In genomic region chr7:29173458-29173857, GRCh38 we compare ENCODE assay signal across 39 cellular contexts. TPM values are rescaled to one million over a fixed set of nuclear protein-coding genes. Genes with fewer than 3 reads are reported as not detected.
"Had no signal": no experiment of that assay in that cellular context is flagged by ENCODE, and none has a peak within 500 bp of the region (broad histone marks: within the 10 kb centered on the region; RNA-seq: fewer than 3 reads in every experiment).

No MANE protein-coding gene starts in this region.

- H3K36me3 Mint-ChIP-seq: activated naive CD4-positive, alpha-beta T cell treated with anti-CD3 and anti-CD28 coated beads, Interleukin-2, amount 10 ng/mL, durations not matched to agents 7 days and 5 days; activated naive CD4-positive, alpha-beta T cell treated with anti-CD3 and anti-CD28 coated beads, Interleukin-2, amount 50 U/mL, for 24 hours; activated naive CD4-positive, alpha-beta T cell treated with anti-CD3 and anti-CD28 coated beads, Interleukin-2, amount 50 U/mL, for 72 hours; activated naive CD8-positive, alpha-beta T cell; activated naive CD8-positive, alpha-beta T cell treated with anti-CD3 and anti-CD28 coated beads for 36 hours; activated naive CD8-positive, alpha-beta T cell treated with anti-CD3 and anti-CD28 coated beads, Interleukin-2, amount 10 ng/mL, durations not matched to agents 7 days and 5 days; brain had no signal

- DNase-seq: activated effector memory CD4-positive, alpha-beta T cell treated with anti-CD3 and anti-CD28 coated beads, Interleukin-2, amount 50 U/mL, for 16 hours; activated effector memory CD4-positive, alpha-beta T cell treated with Interleukin-2 at 50 U/mL for 16 hours; activated gamma-delta T cell; activated gamma-delta T cell treated with Interleukin-2 at 50 U/mL for 16 hours; activated naive CD4-positive, alpha-beta T cell; activated naive CD4-positive, alpha-beta T cell treated with anti-CD3 and anti-CD28 coated beads for 36 hours; activated naive CD4-positive, alpha-beta T cell treated with anti-CD3 and anti-CD28 coated beads, Interleukin-2, amount 10 ng/mL, durations not matched to agents 7 days and 5 days; activated naive CD4-positive, alpha-beta T cell treated with anti-CD3 and anti-CD28 coated beads, Interleukin-2, amount 50 U/mL, for 16 hours; activated naive CD4-positive, alpha-beta T cell treated with Interleukin-2 at 50 U/mL for 16 hours; activated naive CD8-positive, alpha-beta T cell treated with anti-CD3 and anti-CD28 coated beads for 36 hours; activated naive CD8-positive, alpha-beta T cell treated with anti-CD3 and anti-CD28 coated beads, Interleukin-2, amount 10 ng/mL, durations not matched to agents 7 days and 5 days; activated naive CD8-positive, alpha-beta T cell treated with anti-CD3 and anti-CD28 coated beads, Interleukin-2, amount 50 U/mL, for 24 hours; activated T-cell treated with anti-CD3 and anti-CD28 coated beads, Interleukin-2, amount 50 U/mL, for 1 hour; activated T-cell treated with anti-CD3 and anti-CD28 coated beads, Interleukin-2, amount 50 U/mL, for 24 hours; activated T-cell treated with anti-CD3 and anti-CD28 coated beads, Interleukin-2, amount 50 U/mL, for 4 hours; activated T-cell treated with anti-CD3 and anti-CD28 coated beads, Interleukin-2, amount 50 U/mL, for 48 hours; activated T-cell treated with anti-CD3 and anti-CD28 coated beads, Interleukin-2, amount 50 U/mL, for 72 hours; adrenal gland; amniotic stem cell; amygdala; anterior cingulate cortex; aorta; body of pancreas; brain microvascular endothelial cell; caudate nucleus; central memory CD4-positive, alpha-beta T cell; cerebellar nuclear complex had no signal

- H3K27ac Mint-ChIP-seq: activated naive CD4-positive, alpha-beta T cell treated with anti-CD3 and anti-CD28 coated beads for 36 hours; activated naive CD4-positive, alpha-beta T cell treated with anti-CD3 and anti-CD28 coated beads, Interleukin-2, amount 10 ng/mL, durations not matched to agents 7 days and 5 days; activated naive CD4-positive, alpha-beta T cell treated with anti-CD3 and anti-CD28 coated beads, Interleukin-2, amount 50 U/mL, for 24 hours; activated naive CD4-positive, alpha-beta T cell treated with anti-CD3 and anti-CD28 coated beads, Interleukin-2, amount 50 U/mL, for 72 hours; activated naive CD8-positive, alpha-beta T cell; activated naive CD8-positive, alpha-beta T cell treated with anti-CD3 and anti-CD28 coated beads for 36 hours; activated naive CD8-positive, alpha-beta T cell treated with anti-CD3 and anti-CD28 coated beads, Interleukin-2, amount 10 ng/mL, durations not matched to agents 7 days and 5 days; activated naive CD8-positive, alpha-beta T cell treated with anti-CD3 and anti-CD28 coated beads, Interleukin-2, amount 50 U/mL, for 24 hours; activated T-cell treated with anti-CD3 and anti-CD28 coated beads, Interleukin-2, amount 50 U/mL, for 24 hours; activated T-cell treated with anti-CD3 and anti-CD28 coated beads, Interleukin-2, amount 50 U/mL, for 72 hours; activated T-helper 1 cell treated with anti-CD3 and anti-CD28 coated beads, Interleukin-12 subunit alpha, Interleukin-12 subunit beta, Interleukin-2, Interleukin-4 antibody, amounts not matched to agents 30 ng/mL and 10 ng/mL and 1 ng/mL, durations not matched to agents 14 hours and 24 hours and 36 hours; activated T-helper 17 cell treated with anti-CD3 and anti-CD28 coated beads, Interleukin-2, amount 50 U/mL, for 72 hours; activated T-helper 2 cell treated with anti-CD3 and anti-CD28 coated beads, Interferon-gamma antibody, Interleukin-2, Interleukin-4, amounts not matched to agents 10 μg/mL and 5 μg/mL and 100 μg/mL, durations not matched to agents 14 hours and 24 hours and 36 hours; brain had no signal

- H3K4me1 Mint-ChIP-seq: activated naive CD4-positive, alpha-beta T cell treated with anti-CD3 and anti-CD28 coated beads, Interleukin-2, amount 50 U/mL, for 24 hours; central memory CD8-positive, alpha-beta T cell had no signal

- H3K36me3 ChIP-seq: adrenal gland, ascending aorta, brain microvascular endothelial cell, breast epithelium, cardiac muscle cell had no signal

- H3K9me3 Mint-ChIP-seq: activated naive CD4-positive, alpha-beta T cell treated with anti-CD3 and anti-CD28 coated beads for 36 hours; activated naive CD4-positive, alpha-beta T cell treated with anti-CD3 and anti-CD28 coated beads, Interleukin-2, amount 10 ng/mL, durations not matched to agents 7 days and 5 days; activated naive CD4-positive, alpha-beta T cell treated with anti-CD3 and anti-CD28 coated beads, Interleukin-2, amount 50 U/mL, for 24 hours; activated naive CD8-positive, alpha-beta T cell treated with anti-CD3 and anti-CD28 coated beads for 36 hours; activated naive CD8-positive, alpha-beta T cell treated with anti-CD3 and anti-CD28 coated beads, Interleukin-2, amount 10 ng/mL, durations not matched to agents 7 days and 5 days; activated T-cell treated with anti-CD3 and anti-CD28 coated beads, Interleukin-2, amount 50 U/mL, for 24 hours; activated T-cell treated with anti-CD3 and anti-CD28 coated beads, Interleukin-2, amount 50 U/mL, for 4 hours; activated T-cell treated with anti-CD3 and anti-CD28 coated beads, Interleukin-2, amount 50 U/mL, for 72 hours; activated T-helper 1 cell treated with anti-CD3 and anti-CD28 coated beads, Interleukin-12 subunit alpha, Interleukin-12 subunit beta, Interleukin-2, Interleukin-4 antibody, amounts not matched to agents 30 ng/mL and 10 ng/mL and 1 ng/mL, durations not matched to agents 14 hours and 24 hours and 36 hours; activated T-helper 17 cell treated with anti-CD3 and anti-CD28 coated beads, Interleukin-2, amount 50 U/mL, for 72 hours; activated T-helper 2 cell treated with anti-CD3 and anti-CD28 coated beads, Interferon-gamma antibody, Interleukin-2, Interleukin-4, amounts not matched to agents 10 μg/mL and 5 μg/mL and 100 μg/mL, durations not matched to agents 14 hours and 24 hours and 36 hours; central memory CD8-positive, alpha-beta T cell had no signal

- H3K9me3 ChIP-seq: adrenal gland, ascending aorta, body of pancreas, breast epithelium had no signal

- H3K27me3 ChIP-seq: adrenal gland, ascending aorta, body of pancreas, brain microvascular endothelial cell, breast epithelium, cardiac muscle cell had no signal

- ATAC-seq: activated naive CD4-positive, alpha-beta T cell treated with anti-CD3 and anti-CD28 coated beads, Interleukin-2, amount 50 U/mL, for 72 hours; activated naive CD8-positive, alpha-beta T cell treated with anti-CD3 and anti-CD28 coated beads, Interleukin-2, amount 50 U/mL, for 24 hours; activated T-cell treated with anti-CD3 and anti-CD28 coated beads, Interleukin-2, amount 50 U/mL, for 4 hours; activated T-cell treated with anti-CD3 and anti-CD28 coated beads, Interleukin-2, amount 50 U/mL, for 72 hours; activated T-helper 17 cell treated with anti-CD3 and anti-CD28 coated beads, Interleukin-2, amount 50 U/mL, for 72 hours; body of pancreas had no signal

- H3K27ac ChIP-seq: adrenal gland, ascending aorta, body of pancreas, brain microvascular endothelial cell, breast epithelium, cardiac muscle cell had no signal

- H3K4me1 ChIP-seq: adrenal gland, ascending aorta, body of pancreas, breast epithelium had no signal

- H3K4me3 ChIP-seq: adrenal gland, ascending aorta, body of pancreas, breast epithelium, cardiac muscle cell had no signal

- H3K4me3 Mint-ChIP-seq: activated naive CD4-positive, alpha-beta T cell treated with anti-CD3 and anti-CD28 coated beads for 36 hours; activated naive CD4-positive, alpha-beta T cell treated with anti-CD3 and anti-CD28 coated beads, Interleukin-2, amount 10 ng/mL, durations not matched to agents 7 days and 5 days; activated naive CD4-positive, alpha-beta T cell treated with anti-CD3 and anti-CD28 coated beads, Interleukin-2, amount 50 U/mL, for 24 hours; activated naive CD8-positive, alpha-beta T cell; activated naive CD8-positive, alpha-beta T cell treated with anti-CD3 and anti-CD28 coated beads for 36 hours; activated naive CD8-positive, alpha-beta T cell treated with anti-CD3 and anti-CD28 coated beads, Interleukin-2, amount 10 ng/mL, durations not matched to agents 7 days and 5 days; activated naive CD8-positive, alpha-beta T cell treated with anti-CD3 and anti-CD28 coated beads, Interleukin-2, amount 50 U/mL, for 24 hours; activated T-cell treated with anti-CD3 and anti-CD28 coated beads, Interleukin-2, amount 50 U/mL, for 24 hours; activated T-cell treated with anti-CD3 and anti-CD28 coated beads, Interleukin-2, amount 50 U/mL, for 4 hours; activated T-cell treated with anti-CD3 and anti-CD28 coated beads, Interleukin-2, amount 50 U/mL, for 72 hours; activated T-helper 1 cell treated with anti-CD3 and anti-CD28 coated beads, Interleukin-12 subunit alpha, Interleukin-12 subunit beta, Interleukin-2, Interleukin-4 antibody, amounts not matched to agents 30 ng/mL and 10 ng/mL and 1 ng/mL, durations not matched to agents 14 hours and 24 hours and 36 hours; activated T-helper 17 cell treated with anti-CD3 and anti-CD28 coated beads, Interleukin-2, amount 50 U/mL, for 72 hours; brain; central memory CD8-positive, alpha-beta T cell had no signal

RNA-seq across cellular contexts. Expression of gene CHN2, which starts 21.1 kb away (rescaled TPM):
- total RNA-seq: activated naive CD4-positive, alpha-beta T cell treated with anti-CD3 and anti-CD28 coated beads for 36 hours; activated T-helper 1 cell treated with anti-CD3 and anti-CD28 coated beads, Interleukin-12 subunit alpha, Interleukin-12 subunit beta, Interleukin-2, Interleukin-4 antibody, amounts not matched to agents 30 ng/mL and 10 ng/mL and 1 ng/mL, durations not matched to agents 14 hours and 24 hours and 36 hours had no signal

RNA-seq across cellular contexts. Expression of gene CPVL, which starts 27.1 kb away (rescaled TPM):
- total RNA-seq: activated naive CD4-positive, alpha-beta T cell treated with anti-CD3 and anti-CD28 coated beads for 36 hours; activated naive CD4-positive, alpha-beta T cell treated with anti-CD3 and anti-CD28 coated beads, Interleukin-2, amount 50 U/mL, for 72 hours; activated naive CD8-positive, alpha-beta T cell treated with anti-CD3 and anti-CD28 coated beads for 36 hours; activated T-helper 1 cell treated with anti-CD3 and anti-CD28 coated beads, Interleukin-12 subunit alpha, Interleukin-12 subunit beta, Interleukin-2, Interleukin-4 antibody, amounts not matched to agents 30 ng/mL and 10 ng/mL and 1 ng/mL, durations not matched to agents 14 hours and 24 hours and 36 hours; activated T-helper 2 cell treated with anti-CD3 and anti-CD28 coated beads, Interferon-gamma antibody, Interleukin-2, Interleukin-4, amounts not matched to agents 10 μg/mL and 5 μg/mL and 100 μg/mL, durations not matched to agents 14 hours and 24 hours and 36 hours; bronchial epithelial cell had no signal
